Comparison of ENCODE assay signal across 23 cellular contexts in genomic region chr2:97659256-97660043, GRCh38. TPM values are rescaled to one million over a fixed set of nuclear protein-coding genes. Genes with fewer than 3 reads are reported as not detected.
DNase-seq lines count a peak whose midpoint lies in the region; ATAC-seq and TF ChIP-seq lines count a peak whose summit lies in the region.
"Had no signal": no experiment of that assay in that cellular context is flagged by ENCODE, and none has a peak within 500 bp of the region (broad histone marks: within the 10 kb centered on the region; RNA-seq: fewer than 3 reads in every experiment).

No MANE protein-coding gene starts in this region.

- no peak overlapping the region for H3K4me3 Mint-ChIP-seq in activated naive CD4-positive, alpha-beta T cell treated with anti-CD3 and anti-CD28 coated beads, Interleukin-2, amount 10 ng/mL, durations not matched to agents 7 days and 5 days
- H3K4me3 Mint-ChIP-seq in activated naive CD8-positive, alpha-beta T cell treated with anti-CD3 and anti-CD28 coated beads for 36 hours = no peak overlapping the region
- no peak overlapping the region for H3K4me3 Mint-ChIP-seq in endodermal cell
- H3K4me3 Mint-ChIP-seq in stimulated activated effector memory CD8-positive, alpha-beta T cell treated with anti-CD3 and anti-CD28 coated beads, Interleukin-12 subunit alpha, Interleukin-12 subunit beta, amount 100 ng/mL, for 72 hours = no peak overlapping the region
- H3K4me3 Mint-ChIP-seq: B cell had no signal

- H3K9me3 ChIP-seq in endodermal cell (ENCODE audit: control insufficient read depth, low read length) = no peaks in the 10 kb centered on the region
- H3K9me3 ChIP-seq: A549, HAP-1 had no signal

- H3K36me3 Mint-ChIP-seq in activated naive CD4-positive, alpha-beta T cell treated with anti-CD3 and anti-CD28 coated beads, Interleukin-2, amount 50 U/mL, for 72 hours = peaks cover 5 to 40% of the 10 kb centered on the region in 2 donors
- peaks cover 37% of the 10 kb centered on the region for H3K36me3 Mint-ChIP-seq in activated naive CD4-positive, alpha-beta T cell treated with anti-CD3 and anti-CD28 coated beads, Interleukin-2, amount 10 ng/mL, durations not matched to agents 7 days and 5 days
- peaks cover 34% of the 10 kb centered on the region for H3K36me3 Mint-ChIP-seq in activated naive CD8-positive, alpha-beta T cell treated with anti-CD3 and anti-CD28 coated beads for 36 hours
- H3K36me3 Mint-ChIP-seq in endodermal cell (ENCODE audit: low read depth) = peaks cover 53% of the 10 kb centered on the region
- H3K36me3 Mint-ChIP-seq in stimulated activated effector memory CD8-positive, alpha-beta T cell treated with anti-CD3 and anti-CD28 coated beads, Interleukin-12 subunit alpha, Interleukin-12 subunit beta, amount 100 ng/mL, for 72 hours = peaks cover 80% of the 10 kb centered on the region

- H3K9me3 Mint-ChIP-seq in activated naive CD4-positive, alpha-beta T cell treated with anti-CD3 and anti-CD28 coated beads, Interleukin-2, amount 50 U/mL, for 72 hours = no peaks in the 10 kb centered on the region
- H3K9me3 Mint-ChIP-seq in activated naive CD4-positive, alpha-beta T cell treated with anti-CD3 and anti-CD28 coated beads, Interleukin-2, amount 10 ng/mL, durations not matched to agents 7 days and 5 days = no peaks in the 10 kb centered on the region
- no peaks in the 10 kb centered on the region for H3K9me3 Mint-ChIP-seq in activated naive CD8-positive, alpha-beta T cell treated with anti-CD3 and anti-CD28 coated beads for 36 hours
- peaks cover 7% of the 10 kb centered on the region for H3K9me3 Mint-ChIP-seq in endodermal cell
- H3K9me3 Mint-ChIP-seq in stimulated activated effector memory CD8-positive, alpha-beta T cell treated with anti-CD3 and anti-CD28 coated beads, Interleukin-12 subunit alpha, Interleukin-12 subunit beta, amount 100 ng/mL, for 72 hours = no peaks in the 10 kb centered on the region

- H3K27me3 ChIP-seq in endodermal cell (ENCODE audit: control insufficient read depth, insufficient read depth, low read length, poor library complexity, severe bottlenecking) = no peaks in the 10 kb centered on the region

- H3K27me3 Mint-ChIP-seq in activated naive CD4-positive, alpha-beta T cell treated with anti-CD3 and anti-CD28 coated beads, Interleukin-2, amount 10 ng/mL, durations not matched to agents 7 days and 5 days = no peaks in the 10 kb centered on the region
- no peaks in the 10 kb centered on the region for H3K27me3 Mint-ChIP-seq in activated naive CD8-positive, alpha-beta T cell treated with anti-CD3 and anti-CD28 coated beads for 36 hours
- H3K27me3 Mint-ChIP-seq in endodermal cell (ENCODE audit: insufficient read depth) = no peaks in the 10 kb centered on the region
- H3K27me3 Mint-ChIP-seq: B cell had no signal

- CTCF ChIA-PET in activated naive CD4-positive, alpha-beta T cell treated with anti-CD3 and anti-CD28 coated beads, Interleukin-2, amount 10 ng/mL, durations not matched to agents 7 days and 5 days (lab: Charles Lee) = interaction anchor here (0.8 to 1.9 kb wide), 5 partner anchors 8 to 69 kb away, joined by 3 to 7 read pairs (median 3); no protein-coding TSS in a partner anchor

- no peak for TF ChIP-seq CTCF in endodermal cell (conservative IDR thresholded peaks at IDR 0.05)

- no peak for DNase-seq in activated naive CD4-positive, alpha-beta T cell treated with anti-CD3 and anti-CD28 coated beads, Interleukin-2, amount 50 U/mL, for 72 hours (ENCODE audit: low spot score in 2 of 2)
- DNase-seq in activated naive CD4-positive, alpha-beta T cell treated with anti-CD3 and anti-CD28 coated beads, Interleukin-2, amount 10 ng/mL, durations not matched to agents 7 days and 5 days = no peak
- DNase-seq in activated naive CD8-positive, alpha-beta T cell treated with anti-CD3 and anti-CD28 coated beads for 36 hours = no peak
- DNase-seq in endodermal cell = no peak
- DNase-seq in stimulated activated effector memory CD8-positive, alpha-beta T cell treated with anti-CD3 and anti-CD28 coated beads, Interleukin-12 subunit alpha, Interleukin-12 subunit beta, amount 100 ng/mL, for 72 hours (ENCODE audit: low spot score in 2 of 2) = peak in 1 of 2 donors; percentile 42
- no peak for DNase-seq in C1 segment of cervical spinal cord (lab: John Stamatoyannopoulos, UW)
- DNase-seq in kidney glomerular epithelial cell (lab: John Stamatoyannopoulos, UW) = no peak
- no peak for DNase-seq in HK-2 (ENCODE audit: unreplicated experiment)
- DNase-seq: DMS79 treated with DMSO at 0.1 percent for 48 hours; GM23248; IMR-90; NCI-H1105; NCI-H146; NCI-H2029 treated with DMSO at 0.1 percent for 48 hours; NCI-H226; NCI-H510A treated with DMSO at 0.1 percent for 48 hours; NCI-H748 treated with DMSO at 0.1 percent for 48 hours; NK-92 treated with Interleukin-12 subunit alpha and Interleukin-12 subunit beta, amount 100 ng/mL, for 24 hours; SHP77 treated with DMSO at 0.1 percent for 48 hours had no signal

- H3K27ac Mint-ChIP-seq in activated naive CD4-positive, alpha-beta T cell treated with anti-CD3 and anti-CD28 coated beads, Interleukin-2, amount 50 U/mL, for 72 hours = peak overlapping the region; percentile 68 to 85
- H3K27ac Mint-ChIP-seq in activated naive CD4-positive, alpha-beta T cell treated with anti-CD3 and anti-CD28 coated beads, Interleukin-2, amount 10 ng/mL, durations not matched to agents 7 days and 5 days = no peak overlapping the region
- H3K27ac Mint-ChIP-seq in activated naive CD8-positive, alpha-beta T cell treated with anti-CD3 and anti-CD28 coated beads for 36 hours = peak overlapping the region; percentile 54
- H3K27ac Mint-ChIP-seq in endodermal cell = peak overlapping the region; percentile 35
- peak overlapping the region; percentile 40 for H3K27ac Mint-ChIP-seq in stimulated activated effector memory CD8-positive, alpha-beta T cell treated with anti-CD3 and anti-CD28 coated beads, Interleukin-12 subunit alpha, Interleukin-12 subunit beta, amount 100 ng/mL, for 72 hours
- H3K27ac Mint-ChIP-seq: B cell had no signal

- WGBS in endodermal cell (ENCODE audit: insufficient coverage in 1 of 2, insufficient read length in 1 of 2), 2 experiments = 92 to 93% methylated on average over 7 to 29 of the region's 29 CpGs

- H3K27ac ChIP-seq in endodermal cell (ENCODE audit: low read depth, low read length) = no peak overlapping the region
- H3K27ac ChIP-seq: A549, GM23248 had no signal

- no peak overlapping the region for H3K9ac ChIP-seq in endodermal cell (ENCODE audit: extremely low read depth, low read length, poor library complexity, severe bottlenecking)
- H3K9ac ChIP-seq: GM23248 had no signal

- ATAC-seq in activated naive CD4-positive, alpha-beta T cell treated with anti-CD3 and anti-CD28 coated beads, Interleukin-2, amount 50 U/mL, for 72 hours = no peak
- ATAC-seq in stimulated activated effector memory CD8-positive, alpha-beta T cell treated with anti-CD3 and anti-CD28 coated beads, Interleukin-12 subunit alpha, Interleukin-12 subunit beta, amount 100 ng/mL, for 72 hours = no peak
- ATAC-seq: A549, GM12878 had no signal

- H3K4me1 ChIP-seq in endodermal cell (ENCODE audit: control insufficient read depth, insufficient read depth, low read length) = peaks cover 7% of the 10 kb centered on the region
- H3K4me1 ChIP-seq: HAP-1 had no signal

- peaks cover 27% of the 10 kb centered on the region for H3K4me1 Mint-ChIP-seq in activated naive CD4-positive, alpha-beta T cell treated with anti-CD3 and anti-CD28 coated beads, Interleukin-2, amount 10 ng/mL, durations not matched to agents 7 days and 5 days
- H3K4me1 Mint-ChIP-seq in activated naive CD8-positive, alpha-beta T cell treated with anti-CD3 and anti-CD28 coated beads for 36 hours = peaks cover 15% of the 10 kb centered on the region
- H3K4me1 Mint-ChIP-seq in endodermal cell = peaks cover 16% of the 10 kb centered on the region
- H3K4me1 Mint-ChIP-seq in stimulated activated effector memory CD8-positive, alpha-beta T cell treated with anti-CD3 and anti-CD28 coated beads, Interleukin-12 subunit alpha, Interleukin-12 subunit beta, amount 100 ng/mL, for 72 hours = peaks cover 56% of the 10 kb centered on the region

- no peak overlapping the region for H3K4me3 ChIP-seq in endodermal cell (ENCODE audit: low read length)
- H3K4me3 ChIP-seq: A549, GM12878, GM23248, HAP-1 had no signal

- H3K36me3 ChIP-seq in endodermal cell (ENCODE audit: control insufficient read depth, insufficient read depth, low read length) = peaks cover 28% of the 10 kb centered on the region

RNA-seq across cellular contexts. Expression of gene ACTR1B, which starts 4.4 kb away (rescaled TPM):
- 100 to 1,000 TPM in 1 of 2 donors, 10 to 100 TPM in 1; 77.0 to 124 TPM for total RNA-seq in activated naive CD4-positive, alpha-beta T cell treated with anti-CD3 and anti-CD28 coated beads, Interleukin-2, amount 50 U/mL, for 72 hours
- 10 to 100 TPM; 85.4 to 89.6 TPM for total RNA-seq in activated naive CD8-positive, alpha-beta T cell treated with anti-CD3 and anti-CD28 coated beads for 36 hours
- 10 to 100 TPM; 71.8 to 75.0 TPM for total RNA-seq in endodermal cell
- polyA plus RNA-seq in endodermal cell (2013, experiment 1 of 2) = 71.7 TPM
- polyA plus RNA-seq in endodermal cell (2013, experiment 2 of 2) = 68.6 TPM

RNA-seq across cellular contexts. Expression of gene C2orf92, which starts 10.1 kb away (rescaled TPM):
- 10 to 100 TPM in 1 of 2 donors, 1 to 10 TPM in 1; 6.5 to 17.5 TPM for total RNA-seq in activated naive CD4-positive, alpha-beta T cell treated with anti-CD3 and anti-CD28 coated beads, Interleukin-2, amount 50 U/mL, for 72 hours
- 1 to 10 TPM; 6.1 to 7.3 TPM for total RNA-seq in activated naive CD8-positive, alpha-beta T cell treated with anti-CD3 and anti-CD28 coated beads for 36 hours
- 10 to 100 TPM; 12.5 to 17.4 TPM for total RNA-seq in endodermal cell
- 7.2 TPM for polyA plus RNA-seq in endodermal cell (2013, experiment 1 of 2)
- polyA plus RNA-seq in endodermal cell (2013, experiment 2 of 2) = 7.0 TPM

RNA-seq across cellular contexts. Expression of gene COX5B, which starts 13.6 kb away (rescaled TPM):
- total RNA-seq in activated naive CD4-positive, alpha-beta T cell treated with anti-CD3 and anti-CD28 coated beads, Interleukin-2, amount 50 U/mL, for 72 hours = 100 to 1,000 TPM; 269 to 288 TPM
- 100 to 1,000 TPM; 214 to 225 TPM for total RNA-seq in activated naive CD8-positive, alpha-beta T cell treated with anti-CD3 and anti-CD28 coated beads for 36 hours
- 100 to 1,000 TPM; 211 to 233 TPM for total RNA-seq in endodermal cell
- polyA plus RNA-seq in endodermal cell (2013, experiment 1 of 2) = 231 TPM
- polyA plus RNA-seq in endodermal cell (2013, experiment 2 of 2) = 226 TPM

RNA-seq across cellular contexts. Expression of gene ZAP70, which starts 53.9 kb away (rescaled TPM):
- 100 to 1,000 TPM; 164 to 235 TPM for total RNA-seq in activated naive CD4-positive, alpha-beta T cell treated with anti-CD3 and anti-CD28 coated beads, Interleukin-2, amount 50 U/mL, for 72 hours
- total RNA-seq in activated naive CD8-positive, alpha-beta T cell treated with anti-CD3 and anti-CD28 coated beads for 36 hours = 100 to 1,000 TPM; 198 to 204 TPM
- total RNA-seq in endodermal cell = 10 to 100 TPM in 1 of 2 donors, 1 to 10 TPM in 1; 8.3 to 10.4 TPM
- 1.8 TPM for polyA plus RNA-seq in endodermal cell (2013, experiment 1 of 2)
- 3.1 TPM for polyA plus RNA-seq in endodermal cell (2013, experiment 2 of 2)
- total RNA-seq: GM23248 had no signal
- polyA plus RNA-seq: GM23248 had no signal
